ENCODE assay signal across 9 cellular contexts in the genomic region with DNA sequence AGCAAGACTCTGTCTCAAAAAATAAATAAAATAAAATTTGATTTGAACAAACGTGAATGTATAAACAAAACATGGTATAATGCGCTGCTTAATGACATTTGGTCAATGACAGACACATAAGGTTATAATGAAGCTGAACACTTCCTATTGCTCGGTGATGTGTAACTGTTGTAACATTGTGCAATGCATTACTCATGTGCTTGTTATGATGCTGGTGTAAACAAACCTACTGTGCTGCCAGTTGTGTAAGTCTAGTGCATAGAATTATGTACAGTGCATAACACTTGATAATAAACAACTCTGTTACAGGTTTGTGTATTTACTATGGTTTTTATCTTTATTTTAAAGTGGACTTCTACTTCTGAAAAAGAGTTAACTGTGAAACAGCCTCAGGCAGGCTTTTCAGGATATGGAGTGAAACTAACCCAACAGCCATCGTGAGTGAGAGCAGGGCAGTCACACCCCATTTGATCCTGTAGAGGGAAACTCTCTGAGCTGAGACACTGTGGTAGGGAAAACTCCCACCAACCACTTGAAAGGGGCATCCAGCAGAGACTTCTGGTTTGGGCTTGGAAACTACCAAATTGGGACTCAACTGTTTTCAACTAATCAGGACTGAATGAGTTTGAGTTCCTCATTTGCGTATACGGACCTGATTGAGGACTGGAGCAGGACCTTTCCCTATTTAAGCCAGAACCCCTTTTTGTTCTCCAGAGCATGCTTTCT. TPM values are rescaled to one million over a fixed set of nuclear protein-coding genes. Genes with fewer than 3 reads are reported as not detected.
DNase-seq lines count a peak whose midpoint lies in the region; ATAC-seq and TF ChIP-seq lines count a peak whose summit lies in the region.
"Had no signal": no experiment of that assay in that cellular context is flagged by ENCODE, and none has a peak within 500 bp of the region (broad histone marks: within the 10 kb centered on the region; RNA-seq: fewer than 3 reads in every experiment).

No MANE protein-coding gene starts in this region.

- H3K4me3 Mint-ChIP-seq in CD14-positive monocyte (no peak overlapping the region), HFFc6 (peak overlapping the region; percentile 10; the same call in 1 of the 2 replicates)
- H3K4me3 Mint-ChIP-seq in CD8-positive, alpha-beta memory T cell: no peak overlapping the region

- H2AFZ ChIP-seq in PC-3 (ENCODE audit: low read length): no peak overlapping the region

- ATAC-seq in PC-3 (peak; percentile 53; the same call in 1 of the 2 replicates), HG03521 (IDR thresholded peaks at IDR 0.05; ENCODE audit: unreplicated experiment) (no peak), left lobe of liver (no peak)

- no peaks in the 10 kb centered on the region for H3K9me2 ChIP-seq in PC-3 (replicated peaks; ENCODE audit: low read length)

- TF ChIP-seq CTCF in CD14-positive monocyte (IDR thresholded peaks at IDR 0.05): no peak
- TF ChIP-seq CTCF in HFFc6 (IDR thresholded peaks at IDR 0.05): peak; percentile 21; the same call in 1 of the 2 replicates
- TF ChIP-seq CTCF in PC-3 (conservative IDR thresholded peaks at IDR 0.05; ENCODE audit: low read depth, low read length): no peak

- peaks cover 0 to 7% (median 2%) of the 10 kb centered on the region in 3 donors for H3K27me3 Mint-ChIP-seq in CD14-positive monocyte (ENCODE audit: low read depth in 3 of 3)
- peaks cover 10% of the 10 kb centered on the region for H3K27me3 Mint-ChIP-seq in HFFc6 (ENCODE audit: insufficient read depth)
- H3K27me3 Mint-ChIP-seq in CD8-positive, alpha-beta memory T cell: peaks cover 17 to 35% of the 10 kb centered on the region in 2 donors

- H3K36me3 Mint-ChIP-seq in CD14-positive monocyte (no peaks in the 10 kb centered on the region), HFFc6 (ENCODE audit: low read depth) (peaks cover 5% of the 10 kb centered on the region)
- peaks cover 0 to 15% (median 0%) of the 10 kb centered on the region in 3 donors for H3K36me3 Mint-ChIP-seq in CD8-positive, alpha-beta memory T cell

- no peaks in the 10 kb centered on the region for H3F3A ChIP-seq in PC-3 (ENCODE audit: low read length, unreplicated experiment)

- H3K4me3 ChIP-seq in PC-3 (ENCODE audit: low read length): no peak overlapping the region
- no peak overlapping the region for H3K4me3 ChIP-seq in CD8-positive, alpha-beta memory T cell (ENCODE audit: low read length)
- H3K4me3 ChIP-seq: cardiac muscle cell had no signal

- H3K27ac ChIP-seq in PC-3 (ENCODE audit: low read length): no peak overlapping the region
- no peak overlapping the region for H3K27ac ChIP-seq in CD8-positive, alpha-beta memory T cell (ENCODE audit: low read depth, low read length)
- H3K27ac ChIP-seq: cardiac muscle cell had no signal

- H3K9me3 Mint-ChIP-seq in CD14-positive monocyte (peaks cover 2 to 35% (median 19%) of the 10 kb centered on the region in 7 donors), HFFc6 (peaks cover 9% of the 10 kb centered on the region)
- H3K9me3 Mint-ChIP-seq in CD8-positive, alpha-beta memory T cell: peaks cover 3 to 14% (median 10%) of the 10 kb centered on the region in 5 donors

- DNase-seq in CD14-positive monocyte (ENCODE audit: low spot score): peak; percentile 61
- peak; percentile 75 for DNase-seq in HFFc6
- peak; percentile 48 for DNase-seq in PC-3
- DNase-seq in foreskin melanocyte: peak; percentile 51
- DNase-seq in left lobe of liver (ENCODE audit: low spot score): no peak
- DNase-seq in COLO829 (ENCODE audit: low spot score): no peak
- DNase-seq in CD8-positive, alpha-beta memory T cell: no peak

- H3K9ac ChIP-seq in PC-3 (ENCODE audit: low read length): no peak overlapping the region

- no peaks in the 10 kb centered on the region for H4K20me1 ChIP-seq in PC-3 (ENCODE audit: low read length)

- POLR2A ChIA-PET in PC-3 (lab: Charles Lee; ENCODE audit: unreplicated experiment): no interaction called here
- POLR2A ChIA-PET in CD8-positive, alpha-beta memory T cell (lab: Charles Lee): no interaction called here

- peaks cover 12% of the 10 kb centered on the region for H3K4me1 Mint-ChIP-seq in CD14-positive monocyte
- H3K4me1 Mint-ChIP-seq in HFFc6 (ENCODE audit: low read depth): peaks cover 25% of the 10 kb centered on the region
- no peaks in the 10 kb centered on the region for H3K4me1 Mint-ChIP-seq in CD8-positive, alpha-beta memory T cell

- no peaks in the 10 kb centered on the region for H3K9me3 ChIP-seq in PC-3 (ENCODE audit: low read length)
- no peaks in the 10 kb centered on the region for H3K9me3 ChIP-seq in CD8-positive, alpha-beta memory T cell (ENCODE audit: low read length)

- no peaks in the 10 kb centered on the region for H3K36me3 ChIP-seq in PC-3 (ENCODE audit: low read depth, low read length)
- H3K36me3 ChIP-seq in CD8-positive, alpha-beta memory T cell (ENCODE audit: insufficient read depth, low read length): no peaks in the 10 kb centered on the region
- H3K36me3 ChIP-seq: cardiac muscle cell had no signal

- intact Hi-C loops in CD14-positive monocyte (cut with micrococcal nuclease): no loop called here
- intact Hi-C loops in PC-3 (cut with micrococcal nuclease): no loop called here

- no peaks in the 10 kb centered on the region for H3K79me2 ChIP-seq in PC-3 (ENCODE audit: low read length)

- H3K27me3 ChIP-seq in PC-3 (ENCODE audit: low read length): no peaks in the 10 kb centered on the region
- no peaks in the 10 kb centered on the region for H3K27me3 ChIP-seq in CD8-positive, alpha-beta memory T cell (ENCODE audit: insufficient read depth, low read length, poor library complexity, severe bottlenecking)
- H3K27me3 ChIP-seq: cardiac muscle cell had no signal

- no peaks in the 10 kb centered on the region; the same call in 1 of the 2 replicates for H3K4me1 ChIP-seq in PC-3 (ENCODE audit: insufficient read depth, low read length)
- no peaks in the 10 kb centered on the region for H3K4me1 ChIP-seq in CD8-positive, alpha-beta memory T cell (ENCODE audit: insufficient read depth, low read length)

- BruUV-seq in PC-3 (replicated peaks; lab: Mats Ljungman, UMichigan): no TSS peak

- H3K4me2 ChIP-seq in PC-3 (ENCODE audit: low read length): no peak overlapping the region

- CTCF ChIA-PET in PC-3 (lab: Charles Lee): no interaction called here
- CTCF ChIA-PET in CD8-positive, alpha-beta memory T cell (lab: Charles Lee): interaction anchor here (0.9 kb wide), 1 partner anchor 20 kb away, joined by 3 read pairs; no protein-coding TSS in a partner anchor

- H3K27ac Mint-ChIP-seq in CD14-positive monocyte: peak overlapping the region; percentile 82 to 94 (median 87)
- no peak overlapping the region for H3K27ac Mint-ChIP-seq in HFFc6
- no peak overlapping the region for H3K27ac Mint-ChIP-seq in CD8-positive, alpha-beta memory T cell

RNA-seq across cellular contexts. Expression of a gene that starts 8.7 kb away (rescaled TPM):
- 10 to 100 TPM in 1 of 2 donors, 1 to 10 TPM in 1; 10.0 to 10.9 TPM for polyA plus RNA-seq in CD14-positive monocyte
- 10 to 100 TPM; 44.6 to 55.1 (median 46.1) TPM for total RNA-seq in HFFc6 (2021; fragmentation: NEBNext Ultra II Directional; extraction: Animal tissue kit (Norgen Biotek cat#: 25700))
- total RNA-seq in PC-3 (2014; rRNA removed) (42.2 and 46.0 TPM in 2 replicates), left lobe of liver (16.7 TPM)
- total RNA-seq in CD8-positive, alpha-beta memory T cell: 10 to 100 TPM; 22.0 to 23.5 TPM
- polyA plus RNA-seq in CD8-positive, alpha-beta memory T cell: 8.7 TPM

RNA-seq across cellular contexts. Expression of a gene that starts 53.1 kb away (rescaled TPM):
- polyA plus RNA-seq in CD14-positive monocyte: 10 to 100 TPM; 16.8 to 20.1 TPM
- total RNA-seq in HFFc6 (2021; fragmentation: NEBNext Ultra II Directional; extraction: Animal tissue kit (Norgen Biotek cat#: 25700)): 10 to 100 TPM; 62.4 to 76.4 (median 71.1) TPM
- 18.3 and 25.5 TPM in 2 replicates for total RNA-seq in PC-3 (2014; rRNA removed)
- 6.6 TPM for total RNA-seq in left lobe of liver
- total RNA-seq in CD8-positive, alpha-beta memory T cell: 10 to 100 TPM; 43.8 to 44.8 TPM
- 33.1 TPM for polyA plus RNA-seq in CD8-positive, alpha-beta memory T cell

RNA-seq across cellular contexts. Expression of a gene that starts 53.7 kb away (rescaled TPM):
- polyA plus RNA-seq in CD14-positive monocyte: 10 to 100 TPM; 27.1 to 52.5 TPM
- total RNA-seq in HFFc6 (2021; fragmentation: NEBNext Ultra II Directional; extraction: Animal tissue kit (Norgen Biotek cat#: 25700)): 10 to 100 TPM; 76.2 to 99.7 (median 82.3) TPM
- total RNA-seq in PC-3 (2014; rRNA removed): 24.6 and 47.3 TPM in 2 replicates
- 52.1 TPM for total RNA-seq in left lobe of liver
- total RNA-seq in CD8-positive, alpha-beta memory T cell: 10 to 100 TPM; 85.8 to 89.6 TPM
- polyA plus RNA-seq in CD8-positive, alpha-beta memory T cell: 64.1 TPM

Comparison
In these comparisons a context has a peak if more than half of its experiments do, and no peak if none do; other contexts are left out.
1. DNase-seq: peak in CD14-positive monocyte (single experiment), HFFc6 (single experiment), PC-3 (single experiment) and foreskin melanocyte (single experiment); none in left lobe of liver (single experiment), COLO829 (single experiment) and CD8-positive, alpha-beta memory T cell (0 of 5).
2. H3K27ac Mint-ChIP-seq: peak in CD14-positive monocyte (7 of 7); none in HFFc6 (single experiment) and CD8-positive, alpha-beta memory T cell (0 of 8).